Comparison of ENCODE assay signal across 2 cellular contexts in the genomic region with DNA sequence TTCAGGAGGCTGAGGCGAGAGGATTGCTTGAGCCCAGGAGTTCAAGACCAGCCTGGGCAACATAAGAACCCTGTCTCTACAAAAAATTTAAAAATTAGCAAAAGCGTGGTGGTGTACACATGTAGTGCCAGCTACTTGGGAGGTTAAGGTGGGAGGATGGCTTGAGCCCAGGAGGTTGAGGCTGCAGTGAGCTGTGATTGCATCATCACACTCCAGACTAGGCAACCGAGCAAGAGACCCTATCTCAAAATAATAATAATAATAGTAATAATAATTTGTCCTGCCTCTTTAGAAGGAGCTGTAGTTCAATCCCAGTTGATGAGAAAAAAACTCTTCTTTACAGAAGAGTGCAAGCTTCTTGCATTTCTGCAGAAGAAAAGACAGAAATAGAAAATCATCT.
TF ChIP-seq lines count a peak whose summit lies in the region.

No MANE protein-coding gene starts in this region.

TF ChIP-seq in HepG2, 621 proteins besides CTCF, POLR2A, EP300 and RAD21:
- TF ChIP-seq NR2F1 (CRISPR knock-in tag; IDR thresholded peaks at IDR 0.05) (no peak), CEBPB (IDR thresholded peaks at IDR 0.05; ENCODE audit: borderline replicate concordance, low read depth, low read length) (peak; percentile 42; the same call in 1 of the 2 replicates), FOSL1 (CRISPR knock-in tag; IDR thresholded peaks at IDR 0.05; ENCODE audit: borderline replicate concordance) (no peak), ZNF33B (CRISPR knock-in tag; IDR thresholded peaks at IDR 0.05) (no peak), RARG (CRISPR knock-in tag; IDR thresholded peaks at IDR 0.05; ENCODE audit: low read depth) (no peak), ZNF382 (CRISPR knock-in tag; IDR thresholded peaks at IDR 0.05; ENCODE audit: borderline replicate concordance) (no peak), ATF7 (IDR thresholded peaks at IDR 0.05) (peak; percentile 20; the same call in 1 of the 2 replicates), ATF7 (CRISPR knock-in tag; IDR thresholded peaks at IDR 0.05) (no peak), ZNF276 (CRISPR knock-in tag; IDR thresholded peaks at IDR 0.05; ENCODE audit: low read depth) (no peak), ZNF558 (CRISPR knock-in tag; IDR thresholded peaks at IDR 0.05; ENCODE audit: borderline replicate concordance) (no peak), ZNF572 (CRISPR knock-in tag; IDR thresholded peaks at IDR 0.05) (no peak), U2AF2 (IDR thresholded peaks at IDR 0.05; ENCODE audit: low read depth, low read length) (no peak), ZNF615 (CRISPR knock-in tag; IDR thresholded peaks at IDR 0.05; ENCODE audit: borderline replicate concordance) (no peak)

TF ChIP-seq in H1, 55 proteins besides CTCF, POLR2A, EP300 and RAD21:
- TF ChIP-seq FOSL1 (IDR thresholded peaks at IDR 0.05; ENCODE audit: insufficient read depth, low read depth, low read length) = no peak
- TF ChIP-seq CEBPB (IDR thresholded peaks at IDR 0.05; ENCODE audit: low read depth, low read length) = peak; percentile 37; the same call in 1 of the 2 replicates
- TF ChIP-seq TAF7 (optimal IDR thresholded peaks at IDR 0.05; ENCODE audit: borderline replicate concordance, low read depth, low read length) = no peak
